Comparison of ENCODE assay signal across 9 cellular contexts in genomic region chr6:169556758-169557505, GRCh38.
A peak's percentile ranks its signal among the peaks of the same experiment; 100 is the strongest.
DNase-seq lines count a peak whose midpoint lies in the region; ATAC-seq, FAIRE-seq and TF ChIP-seq lines count a peak whose summit lies in the region.
"Had no signal": no experiment of that assay in that cellular context is flagged by ENCODE, and none has a peak within 500 bp of the region (broad histone marks: within the 10 kb centered on the region; RNA-seq: fewer than 3 reads in every experiment).

No MANE protein-coding gene starts in this region.

- no peaks in the 10 kb centered on the region for H3K9me3 ChIP-seq in HAP-1
- no peaks in the 10 kb centered on the region for H3K9me3 ChIP-seq in SJCRH30 (replicated peaks)

- H3K36me3 Mint-ChIP-seq in activated CD4-positive, alpha-beta memory T cell treated with anti-CD3 and anti-CD28 coated beads for 36 hours = peaks cover 26% of the 10 kb centered on the region

- H3K36me3 ChIP-seq in HAP-1 (replicated peaks) (0 out of 2 replicates have a peak, but pooled peaks cover 3% of the 10 kb centered on the region), SJCRH30 (no peaks in the 10 kb centered on the region)

- in situ Hi-C loops in HAP-1 (cut with MboI; ENCODE audit: low sequenced_read_pairs) = no loop called here

- H3K27ac ChIP-seq in SJCRH30 = no peak overlapping the region
- H3K27ac ChIP-seq in foreskin keratinocyte = no peak overlapping the region

- no peak overlapping the region for H3K4me3 Mint-ChIP-seq in activated CD4-positive, alpha-beta memory T cell treated with anti-CD3 and anti-CD28 coated beads for 36 hours

- POLR2A ChIA-PET in activated CD4-positive, alpha-beta memory T cell treated with anti-CD3 and anti-CD28 coated beads for 36 hours (lab: Charles Lee) = no interaction called here

- ATAC-seq in HG02885 (IDR thresholded peaks at IDR 0.05; ENCODE audit: poor library complexity, unreplicated experiment) = peak; percentile 100
- no peak for ATAC-seq in foreskin keratinocyte

- intact Hi-C loops in activated CD4-positive, alpha-beta memory T cell treated with anti-CD3 and anti-CD28 coated beads for 36 hours (cut with micrococcal nuclease) = loop anchor here (1.0 kb wide), 1 partner anchor 32 kb away; no protein-coding TSS in a partner anchor

- no peak for TF ChIP-seq CTCF in foreskin keratinocyte (conservative IDR thresholded peaks at IDR 0.05)

- H3K4me3 ChIP-seq in HAP-1 (no peak overlapping the region), SJCRH30 (no peak overlapping the region)
- H3K4me3 ChIP-seq: lung had no signal

- H3K4me1 ChIP-seq in HAP-1 = peaks cover 3% of the 10 kb centered on the region; the same call in 1 of the 2 replicates
- no peaks in the 10 kb centered on the region for H3K4me1 ChIP-seq in SJCRH30
- no peaks in the 10 kb centered on the region for H3K4me1 ChIP-seq in foreskin keratinocyte

- peak; percentile 93 for FAIRE-seq in GM19239 (lab: Jason Lieb, UNC)

- H3K27me3 ChIP-seq in HAP-1 (ENCODE audit: low read depth) (no peaks in the 10 kb centered on the region), SJCRH30 (no peaks in the 10 kb centered on the region), foreskin keratinocyte (no peaks in the 10 kb centered on the region)

- peak; percentile 44 for DNase-seq in GM19239 (ENCODE audit: insufficient read length, low spot score)
- peak; percentile 65 for DNase-seq in activated CD4-positive, alpha-beta memory T cell treated with anti-CD3 and anti-CD28 coated beads for 36 hours
- peak; percentile 10 for DNase-seq in stimulated activated CD8-positive, alpha-beta memory T cell treated with anti-CD3 and anti-CD28 coated beads, Interleukin-12 subunit alpha, Interleukin-12 subunit beta, amount 100 ng/mL, for 24 hours (ENCODE audit: extremely low read depth)
- DNase-seq in HCEC 1CT = no peak
- no peak for DNase-seq in HAP-1 (ENCODE audit: low spot score in 2 of 2)
- DNase-seq in SJCRH30 = no peak
- no peak for DNase-seq in foreskin keratinocyte

- peaks cover 13% of the 10 kb centered on the region for H3K4me1 Mint-ChIP-seq in activated CD4-positive, alpha-beta memory T cell treated with anti-CD3 and anti-CD28 coated beads for 36 hours (ENCODE audit: low read depth)

- CTCF ChIA-PET in activated CD4-positive, alpha-beta memory T cell treated with anti-CD3 and anti-CD28 coated beads for 36 hours (lab: Charles Lee) = no interaction called here

- H3K27me3 Mint-ChIP-seq in activated CD4-positive, alpha-beta memory T cell treated with anti-CD3 and anti-CD28 coated beads for 36 hours = peaks cover 4% of the 10 kb centered on the region

- peaks cover 2% of the 10 kb centered on the region for H3K9me3 Mint-ChIP-seq in activated CD4-positive, alpha-beta memory T cell treated with anti-CD3 and anti-CD28 coated beads for 36 hours

- no peak overlapping the region for H3K27ac Mint-ChIP-seq in activated CD4-positive, alpha-beta memory T cell treated with anti-CD3 and anti-CD28 coated beads for 36 hours

Comparison
In these comparisons a context has a peak if more than half of its experiments do, and no peak if none do; other contexts are left out.
1. DNase-seq: peak in GM19239 (single experiment), activated CD4-positive, alpha-beta memory T cell treated with anti-CD3 and anti-CD28 coated beads for 36 hours (single experiment) and stimulated activated CD8-positive, alpha-beta memory T cell treated with anti-CD3 and anti-CD28 coated beads, Interleukin-12 subunit alpha, Interleukin-12 subunit beta, amount 100 ng/mL, for 24 hours (single experiment); none in HCEC 1CT (single experiment), HAP-1 (0 of 2), SJCRH30 (0 of 2) and foreskin keratinocyte (0 of 2).